ENCODE assay signal across 8 cellular contexts in the genomic region with DNA sequence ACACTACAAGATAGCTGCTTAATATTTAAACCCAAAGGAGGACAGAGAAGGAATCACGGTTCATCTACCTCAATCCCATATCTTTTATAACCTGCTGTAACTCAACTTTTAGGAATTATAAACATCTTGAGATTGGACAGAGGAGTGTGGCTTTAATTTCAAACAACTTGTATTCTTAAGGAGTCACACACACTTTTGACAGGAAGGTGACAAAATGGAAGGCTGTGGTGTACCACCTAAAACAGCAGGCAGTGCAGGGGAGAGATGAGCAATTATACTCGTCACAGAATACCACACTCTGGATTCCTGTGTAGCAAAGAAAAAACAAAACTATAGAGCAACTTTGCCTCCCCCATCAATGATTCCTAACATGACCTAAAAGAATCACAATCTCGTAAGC.
A peak's percentile ranks its signal among the peaks of the same experiment; 100 is the strongest.
DNase-seq lines count a peak whose midpoint lies in the region; ATAC-seq and TF ChIP-seq lines count a peak whose summit lies in the region.

No MANE protein-coding gene starts in this region.

- H3K36me3 ChIP-seq in thyroid gland: no peaks in the 10 kb centered on the region

- no peaks in the 10 kb centered on the region for H3K9me3 ChIP-seq in thyroid gland

- no peak overlapping the region for H3K4me3 ChIP-seq in fibroblast of villous mesenchyme (ENCODE audit: low read depth, low read length)
- H3K4me3 ChIP-seq in thyroid gland (replicated peaks in 1 of 3): no peak overlapping the region
- no peak overlapping the region for H3K4me3 ChIP-seq in dorsolateral prefrontal cortex

- TF ChIP-seq POLR2A in thyroid gland (IDR thresholded peaks at IDR 0.05): no peak

- H3K27me3 ChIP-seq in thyroid gland: no peaks in the 10 kb centered on the region
- H3K27me3 ChIP-seq in dorsolateral prefrontal cortex: no peaks in the 10 kb centered on the region

- no peak for TF ChIP-seq CTCF in fibroblast of villous mesenchyme (IDR thresholded peaks at IDR 0.05; ENCODE audit: insufficient read depth, low read depth, low read length)
- TF ChIP-seq CTCF in thyroid gland (IDR thresholded peaks at IDR 0.05): no peak
- no peak for TF ChIP-seq CTCF in dorsolateral prefrontal cortex (IDR thresholded peaks at IDR 0.05 in 54 of 56, conservative IDR thresholded peaks at IDR 0.05 in 2 of 56; ENCODE audit: low read depth in 1 of 56, partially characterized antibody in 56 of 56)

- H3K27ac ChIP-seq in thyroid gland: no peak overlapping the region
- peak overlapping the region in 15 of 59 donors; percentile 2 to 41 (median 15) for H3K27ac ChIP-seq in dorsolateral prefrontal cortex

- intact Hi-C loops in thyroid gland (cut with DNase I) (no loop called here), dorsolateral prefrontal cortex (cut with DNase I) (loop anchor here in 1 of 2 donors (10.0 kb wide), 1 partner anchor 740 kb away; no protein-coding TSS in a partner anchor)

- 88 to 92% methylated on average over 3 of the region's 3 CpGs for WGBS in thyroid gland, 2 donors

- ATAC-seq in GM21515 (IDR thresholded peaks at IDR 0.05; ENCODE audit: unreplicated experiment): peak; percentile 51

- H3K4me1 ChIP-seq in thyroid gland: peaks cover 0 to 5% of the 10 kb centered on the region in 2 donors

- DNase-seq in Daoy (ENCODE audit: low read depth): peak; percentile 62
- DNase-seq in LHCN-M2 (ENCODE audit: low read depth): peak; percentile 61
- peak; percentile 3 for DNase-seq in fibroblast of villous mesenchyme (ENCODE audit: low read depth)
- no peak for DNase-seq in thyroid gland
- DNase-seq in HPDE6-E6E7 (ENCODE audit: extremely low spot score): no peak
- DNase-seq in dorsolateral prefrontal cortex: no peak
- DNase-seq in middle frontal gyrus (ENCODE audit: extremely low spot score, low spot score): no peak

Comparison
In these comparisons a context has a peak if more than half of its experiments do, and no peak if none do; other contexts are left out.
1. DNase-seq: peak in Daoy (single experiment), LHCN-M2 (single experiment) and fibroblast of villous mesenchyme (single experiment); none in thyroid gland (0 of 2), HPDE6-E6E7 (single experiment), dorsolateral prefrontal cortex (0 of 10) and middle frontal gyrus (single experiment).